ENCODE assay signal across 10 cellular contexts in genomic region chr5:141373673-141374317, GRCh38. TPM values are rescaled to one million over a fixed set of nuclear protein-coding genes. Genes with fewer than 3 reads are reported as not detected.
DNase-seq lines count a peak whose midpoint lies in the region; ATAC-seq, FAIRE-seq and TF ChIP-seq lines count a peak whose summit lies in the region.
"Had no signal": no experiment of that assay in that cellular context is flagged by ENCODE, and none has a peak within 500 bp of the region (broad histone marks: within the 10 kb centered on the region; RNA-seq: fewer than 3 reads in every experiment).

Gene PCDHGA6 (plus strand): TSS chr5:141373891. CDS start chr5:141374084, 193 bp downstream.

- no peak for FAIRE-seq in HTR-8/SVneo (lab: Jason Lieb, UNC)

- peak in 1 of 3 donors; percentile 19 for DNase-seq in CD4-positive, CD25-positive, alpha-beta regulatory T cell
- peak; percentile 41 for DNase-seq in HTR-8/SVneo (ENCODE audit: insufficient read length, low spot score)
- DNase-seq in cerebellar cortex (ENCODE audit: low spot score) = peak; percentile 20
- DNase-seq in natural killer cell = no peak
- no peak for DNase-seq in DMS153 treated with DMSO at 0.1 percent for 48 hours (lab: John Stamatoyannopoulos, UW; ENCODE audit: unreplicated experiment)
- DNase-seq in ascending aorta (ENCODE audit: low spot score in 2 of 2) = no peak
- DNase-seq: stimulated activated CD4-positive, alpha-beta T cell treated with anti-CD3 and anti-CD28 coated beads, Interleukin-4, amount 100 ng/mL, for 24 hours had no signal

- H3K4me1 Mint-ChIP-seq in CD4-positive, CD25-positive, alpha-beta regulatory T cell = peaks cover 0 to 15% (median 2%) of the 10 kb centered on the region in 4 donors
- peaks cover 4 to 7% of the 10 kb centered on the region in 2 donors for H3K4me1 Mint-ChIP-seq in natural killer cell

- no peaks in the 10 kb centered on the region for H3K36me3 ChIP-seq in CD4-positive, CD25-positive, alpha-beta regulatory T cell (ENCODE audit: control insufficient read depth, insufficient read depth, low read length)
- no peaks in the 10 kb centered on the region for H3K36me3 ChIP-seq in ascending aorta

- ATAC-seq in CD4-positive, CD25-positive, alpha-beta regulatory T cell (ENCODE audit: low read depth in 2 of 2) = no peak
- ATAC-seq in natural killer cell = no peak
- ATAC-seq in GM21529 (IDR thresholded peaks at IDR 0.05; ENCODE audit: unreplicated experiment) = no peak
- no peak for ATAC-seq in HG02798 (IDR thresholded peaks at IDR 0.05; ENCODE audit: poor library complexity, unreplicated experiment)

- H3K27me3 ChIP-seq in CD4-positive, CD25-positive, alpha-beta regulatory T cell (ENCODE audit: control insufficient read depth, insufficient read depth, low read length) = peaks cover 39% of the 10 kb centered on the region
- no peaks in the 10 kb centered on the region for H3K27me3 ChIP-seq in ascending aorta

- H3K4me1 ChIP-seq in CD4-positive, CD25-positive, alpha-beta regulatory T cell (ENCODE audit: control insufficient read depth, insufficient read depth, low read length, poor library complexity, severe bottlenecking) = peaks cover 8% of the 10 kb centered on the region
- H3K4me1 ChIP-seq in ascending aorta = no peaks in the 10 kb centered on the region

- H3K27me3 Mint-ChIP-seq in CD4-positive, CD25-positive, alpha-beta regulatory T cell = peaks cover 49% of the 10 kb centered on the region
- H3K27me3 Mint-ChIP-seq in natural killer cell (ENCODE audit: low read depth in 2 of 2) = peaks cover 46 to 62% of the 10 kb centered on the region in 2 donors

- peaks cover 0 to 56% (median 11%) of the 10 kb centered on the region in 7 donors for H3K9me3 Mint-ChIP-seq in CD4-positive, CD25-positive, alpha-beta regulatory T cell
- H3K9me3 Mint-ChIP-seq in natural killer cell = no peaks in the 10 kb centered on the region

- H3K36me3 Mint-ChIP-seq in CD4-positive, CD25-positive, alpha-beta regulatory T cell = peaks cover 4% of the 10 kb centered on the region
- H3K36me3 Mint-ChIP-seq in natural killer cell = no peaks in the 10 kb centered on the region

- no peak within 1 kb of the TSS for H3K27ac Mint-ChIP-seq in CD4-positive, CD25-positive, alpha-beta regulatory T cell
- no peak within 1 kb of the TSS for H3K27ac Mint-ChIP-seq in natural killer cell

- no peak within 1 kb of the TSS for H3K27ac ChIP-seq in CD4-positive, CD25-positive, alpha-beta regulatory T cell (ENCODE audit: insufficient read depth, low read length, poor library complexity, severe bottlenecking)
- no peak within 1 kb of the TSS for H3K27ac ChIP-seq in ascending aorta
- H3K27ac ChIP-seq: HL-60 had no signal

- H3K4me3 Mint-ChIP-seq in CD4-positive, CD25-positive, alpha-beta regulatory T cell = peak within 1 kb of the TSS in 3 of 4 donors; percentile 5 to 75 (median 36)
- peak within 1 kb of the TSS; percentile 7 for H3K4me3 Mint-ChIP-seq in natural killer cell

- H3K9me3 ChIP-seq in CD4-positive, CD25-positive, alpha-beta regulatory T cell (ENCODE audit: control insufficient read depth in 2 of 2, low read length in 2 of 2) = peaks cover 28 to 58% of the 10 kb centered on the region in 2 experiments
- H3K9me3 ChIP-seq in ascending aorta = peaks cover 92 to 100% of the 10 kb centered on the region in 2 donors

- TF ChIP-seq CTCF in natural killer cell (IDR thresholded peaks at IDR 0.05) = no peak
- TF ChIP-seq CTCF in ascending aorta (IDR thresholded peaks at IDR 0.05) = no peak

- peak within 1 kb of the TSS; percentile 43 for H3K4me3 ChIP-seq in CD4-positive, CD25-positive, alpha-beta regulatory T cell (ENCODE audit: low read depth, low read length)
- H3K4me3 ChIP-seq in ascending aorta = peak within 1 kb of the TSS in 1 of 2 donors; percentile 38

- intact Hi-C loops in natural killer cell (cut with micrococcal nuclease) (no loop called here), ascending aorta (cut with DNase I) (no loop called here)

RNA-seq across cellular contexts. Expression of gene PCDHGA6, which starts in this region (rescaled TPM):
- total RNA-seq in CD4-positive, CD25-positive, alpha-beta regulatory T cell = not detected
- not detected for polyA plus RNA-seq in CD4-positive, CD25-positive, alpha-beta regulatory T cell
- under 1 TPM; 0.20 to 0.75 (median 0.21) TPM for total RNA-seq in natural killer cell
- total RNA-seq in ascending aorta = 2.0 TPM

Comparison
In these comparisons a context has a peak if more than half of its experiments do, and no peak if none do; other contexts are left out.
1. DNase-seq: peak in HTR-8/SVneo (single experiment) and cerebellar cortex (single experiment); none in natural killer cell (single experiment), DMS153 treated with DMSO at 0.1 percent for 48 hours (single experiment) and ascending aorta (0 of 2).